In the genomic region with DNA sequence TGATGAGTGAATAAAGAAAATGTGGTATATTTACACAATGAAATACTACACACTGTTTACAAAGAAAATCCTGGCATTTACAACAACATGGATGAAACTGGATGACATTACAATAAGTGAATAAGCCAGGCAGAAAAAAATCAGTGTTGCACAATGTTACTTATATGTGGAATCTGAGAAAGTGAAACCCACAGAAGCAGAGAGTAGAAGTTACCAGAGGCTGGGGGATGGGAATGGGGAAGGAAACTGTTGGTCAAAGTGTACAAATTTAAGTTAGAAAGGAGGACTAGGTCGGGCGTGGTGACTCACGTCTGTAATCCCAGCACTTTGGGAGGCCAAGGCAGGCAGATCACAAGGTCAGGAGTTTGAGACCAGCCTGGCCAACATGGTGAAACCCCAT, we compare ENCODE assay signal across 2 cellular contexts.
TF ChIP-seq lines count a peak whose summit lies in the region.

No MANE protein-coding gene starts in this region.

TF ChIP-seq in GM23338, 12 proteins besides CTCF, POLR2A, EP300 and RAD21 (continued from another document):
- no peak for TF ChIP-seq ZNF462 (CRISPR knock-in tag; IDR thresholded peaks at IDR 0.05)
- no peak for TF ChIP-seq EZH2 (IDR thresholded peaks at IDR 0.05; ENCODE audit: low read depth, unreplicated experiment)
- TF ChIP-seq ZNF331 (CRISPR knock-in tag; IDR thresholded peaks at IDR 0.05; ENCODE audit: low read depth): no peak
- no peak for TF ChIP-seq STAT1 (IDR thresholded peaks at IDR 0.05; ENCODE audit: unreplicated experiment)
- no peak for TF ChIP-seq NANOG (IDR thresholded peaks at IDR 0.05; ENCODE audit: borderline replicate concordance)
- TF ChIP-seq CREB1 (CRISPR knock-in tag; IDR thresholded peaks at IDR 0.05; ENCODE audit: low read depth): no peak
- TF ChIP-seq POLR2AphosphoS5 (IDR thresholded peaks at IDR 0.05; ENCODE audit: low read depth): no peak
- no peak for TF ChIP-seq REST (IDR thresholded peaks at IDR 0.05; ENCODE audit: unreplicated experiment)
- no peak for TF ChIP-seq ETS1 (IDR thresholded peaks at IDR 0.05)
- no peak for TF ChIP-seq EZH2phosphoT487 (IDR thresholded peaks at IDR 0.05; ENCODE audit: unreplicated experiment)
TF ChIP-seq in GM23338: peak in this region for 0.

TF ChIP-seq in H1, 55 proteins besides CTCF, POLR2A, EP300 and RAD21 (continued from another document):
- TF ChIP-seq CHD7 (IDR thresholded peaks at IDR 0.05; ENCODE audit: insufficient replicate concordance, low read length) (no peak), CBX5 (IDR thresholded peaks at IDR 0.05; ENCODE audit: low read depth, low read length) (no peak), EZH2 (IDR thresholded peaks at IDR 0.05; ENCODE audit: low read depth, low read length, severe bottlenecking) (no peak), KDM5A (IDR thresholded peaks at IDR 0.05; ENCODE audit: low read length) (no peak), JUN (IDR thresholded peaks at IDR 0.05; ENCODE audit: low read depth, low read length) (no peak), SP1 (IDR thresholded peaks at IDR 0.05; ENCODE audit: low read depth, low read length) (no peak), SIX5 (IDR thresholded peaks at IDR 0.05; ENCODE audit: low read depth, low read length) (no peak), TAF7 (optimal IDR thresholded peaks at IDR 0.05; ENCODE audit: borderline replicate concordance, low read depth, low read length) (no peak), BRCA1 (IDR thresholded peaks at IDR 0.05; ENCODE audit: low read depth, low read length) (no peak), SIN3A (conservative IDR thresholded peaks at IDR 0.05 in 1 of 2, IDR thresholded peaks at IDR 0.05 in 1 of 2; ENCODE audit: low read depth in 1 of 2, low read length in 2 of 2) (no peak), SRF (IDR thresholded peaks at IDR 0.05; ENCODE audit: low read depth, low read length) (no peak), CHD2 (IDR thresholded peaks at IDR 0.05; ENCODE audit: low read length) (no peak), E2F6 (IDR thresholded peaks at IDR 0.05) (no peak), RBBP5 (IDR thresholded peaks at IDR 0.05; ENCODE audit: borderline replicate concordance, low read depth, low read length) (no peak), BACH1 (IDR thresholded peaks at IDR 0.05; ENCODE audit: low read length) (no peak), PHF8 (conservative IDR thresholded peaks at IDR 0.05; ENCODE audit: low read depth, low read length) (no peak), POU5F1 (IDR thresholded peaks at IDR 0.05; ENCODE audit: low read depth, low read length) (no peak), HDAC6 (IDR thresholded peaks at IDR 0.05; ENCODE audit: low read depth, low read length) (no peak)
- TF ChIP-seq, protein P1, sequence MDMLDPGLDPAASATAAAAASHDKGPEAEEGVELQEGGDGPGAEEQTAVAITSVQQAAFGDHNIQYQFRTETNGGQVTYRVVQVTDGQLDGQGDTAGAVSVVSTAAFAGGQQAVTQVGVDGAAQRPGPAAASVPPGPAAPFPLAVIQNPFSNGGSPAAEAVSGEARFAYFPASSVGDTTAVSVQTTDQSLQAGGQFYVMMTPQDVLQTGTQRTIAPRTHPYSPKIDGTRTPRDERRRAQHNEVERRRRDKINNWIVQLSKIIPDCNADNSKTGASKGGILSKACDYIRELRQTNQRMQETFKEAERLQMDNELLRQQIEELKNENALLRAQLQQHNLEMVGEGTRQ (IDR thresholded peaks at IDR 0.05; ENCODE audit: low read length): no peak
